In genomic region chr2:11631462-11631861, GRCh38 we compare ENCODE assay signal across 1 cellular context.
TF ChIP-seq lines count a peak whose summit lies in the region.

No MANE protein-coding gene starts in this region.

TF ChIP-seq in HepG2, 621 proteins besides CTCF, POLR2A, EP300 and RAD21:
- TF ChIP-seq RBM22 (optimal IDR thresholded peaks at IDR 0.05; ENCODE audit: low read length) (peak; percentile 59), ZNF546 (CRISPR knock-in tag; conservative IDR thresholded peaks at IDR 0.05) (0 out of 2 replicates have a peak, but pooled peaks have one; percentile 45), ZNF12 (CRISPR knock-in tag; IDR thresholded peaks at IDR 0.05) (no peak), ZBTB38 (CRISPR knock-in tag; IDR thresholded peaks at IDR 0.05) (0 out of 2 replicates have a peak, but pooled peaks have one; percentile 27)
TF ChIP-seq in HepG2: peak in this region for 3.
